1 cellular context compared by ENCODE assay signal in genomic region chr20:50153500-50154377, GRCh38.
A peak's percentile ranks its signal among the peaks of the same experiment; 100 is the strongest.
TF ChIP-seq lines count a peak whose summit lies in the region.

TSS of gene PEDS1 (minus strand) at chr20:50153723. CDS start at chr20:50153637, 86 bp downstream.

TF ChIP-seq in WTC11, 78 proteins besides CTCF, POLR2A, EP300 and RAD21 (continued from another document and continues in another):
- peak; percentile 68 for TF ChIP-seq ARID4B (CRISPR knock-in tag; IDR thresholded peaks at IDR 0.05; ENCODE audit: borderline replicate concordance)
- TF ChIP-seq, protein P1, sequence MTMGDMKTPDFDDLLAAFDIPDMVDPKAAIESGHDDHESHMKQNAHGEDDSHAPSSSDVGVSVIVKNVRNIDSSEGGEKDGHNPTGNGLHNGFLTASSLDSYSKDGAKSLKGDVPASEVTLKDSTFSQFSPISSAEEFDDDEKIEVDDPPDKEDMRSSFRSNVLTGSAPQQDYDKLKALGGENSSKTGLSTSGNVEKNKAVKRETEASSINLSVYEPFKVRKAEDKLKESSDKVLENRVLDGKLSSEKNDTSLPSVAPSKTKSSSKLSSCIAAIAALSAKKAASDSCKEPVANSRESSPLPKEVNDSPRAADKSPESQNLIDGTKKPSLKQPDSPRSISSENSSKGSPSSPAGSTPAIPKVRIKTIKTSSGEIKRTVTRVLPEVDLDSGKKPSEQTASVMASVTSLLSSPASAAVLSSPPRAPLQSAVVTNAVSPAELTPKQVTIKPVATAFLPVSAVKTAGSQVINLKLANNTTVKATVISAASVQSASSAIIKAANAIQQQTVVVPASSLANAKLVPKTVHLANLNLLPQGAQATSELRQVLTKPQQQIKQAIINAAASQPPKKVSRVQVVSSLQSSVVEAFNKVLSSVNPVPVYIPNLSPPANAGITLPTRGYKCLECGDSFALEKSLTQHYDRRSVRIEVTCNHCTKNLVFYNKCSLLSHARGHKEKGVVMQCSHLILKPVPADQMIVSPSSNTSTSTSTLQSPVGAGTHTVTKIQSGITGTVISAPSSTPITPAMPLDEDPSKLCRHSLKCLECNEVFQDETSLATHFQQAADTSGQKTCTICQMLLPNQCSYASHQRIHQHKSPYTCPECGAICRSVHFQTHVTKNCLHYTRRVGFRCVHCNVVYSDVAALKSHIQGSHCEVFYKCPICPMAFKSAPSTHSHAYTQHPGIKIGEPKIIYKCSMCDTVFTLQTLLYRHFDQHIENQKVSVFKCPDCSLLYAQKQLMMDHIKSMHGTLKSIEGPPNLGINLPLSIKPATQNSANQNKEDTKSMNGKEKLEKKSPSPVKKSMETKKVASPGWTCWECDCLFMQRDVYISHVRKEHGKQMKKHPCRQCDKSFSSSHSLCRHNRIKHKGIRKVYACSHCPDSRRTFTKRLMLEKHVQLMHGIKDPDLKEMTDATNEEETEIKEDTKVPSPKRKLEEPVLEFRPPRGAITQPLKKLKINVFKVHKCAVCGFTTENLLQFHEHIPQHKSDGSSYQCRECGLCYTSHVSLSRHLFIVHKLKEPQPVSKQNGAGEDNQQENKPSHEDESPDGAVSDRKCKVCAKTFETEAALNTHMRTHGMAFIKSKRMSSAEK (CRISPR knock-in tag; IDR thresholded peaks at IDR 0.05; ENCODE audit: borderline replicate concordance) = no peak
- TF ChIP-seq RELA (CRISPR knock-in tag; IDR thresholded peaks at IDR 0.05; ENCODE audit: borderline replicate concordance) = peak; percentile 86
- peak; percentile 94 for TF ChIP-seq FOXP1 (CRISPR knock-in tag; IDR thresholded peaks at IDR 0.05; ENCODE audit: borderline replicate concordance)
- peak; percentile 70; the same call in 1 of the 2 replicates for TF ChIP-seq CREM (CRISPR knock-in tag; IDR thresholded peaks at IDR 0.05)
- no peak for TF ChIP-seq NR2C2 (CRISPR knock-in tag; IDR thresholded peaks at IDR 0.05)
- TF ChIP-seq SP1 (CRISPR knock-in tag; conservative IDR thresholded peaks at IDR 0.05) = peak; percentile 80
- peak; percentile 75 for TF ChIP-seq CREB1 (CRISPR knock-in tag; IDR thresholded peaks at IDR 0.05)
- peak; percentile 81 for TF ChIP-seq NFYB (CRISPR knock-in tag; conservative IDR thresholded peaks at IDR 0.05; ENCODE audit: low read depth)
- peak; percentile 93 for TF ChIP-seq FOXP4 (CRISPR knock-in tag; IDR thresholded peaks at IDR 0.05)
- TF ChIP-seq TEAD1 (CRISPR knock-in tag; IDR thresholded peaks at IDR 0.05) = no peak; the same call in 1 of the 2 replicates
- TF ChIP-seq E2F1 (CRISPR knock-in tag; IDR thresholded peaks at IDR 0.05) = peak; percentile 78
- 0 out of 2 replicates have a peak, but pooled peaks have one; percentile 67 for TF ChIP-seq NR3C1 (CRISPR knock-in tag; conservative IDR thresholded peaks at IDR 0.05; ENCODE audit: low read depth)
- TF ChIP-seq ZNF512 (CRISPR knock-in tag; IDR thresholded peaks at IDR 0.05; ENCODE audit: borderline replicate concordance) = no peak
- no peak for TF ChIP-seq ZNF416 (CRISPR knock-in tag; IDR thresholded peaks at IDR 0.05)
- TF ChIP-seq ZNF671 (CRISPR knock-in tag; IDR thresholded peaks at IDR 0.05) = no peak
- TF ChIP-seq ZNF263 (CRISPR knock-in tag; IDR thresholded peaks at IDR 0.05; ENCODE audit: low read depth) = peak; percentile 63; the same call in 1 of the 2 replicates
- peak; percentile 96 for TF ChIP-seq KAT7 (CRISPR knock-in tag; IDR thresholded peaks at IDR 0.05; ENCODE audit: borderline replicate concordance)
- TF ChIP-seq, protein P2, sequence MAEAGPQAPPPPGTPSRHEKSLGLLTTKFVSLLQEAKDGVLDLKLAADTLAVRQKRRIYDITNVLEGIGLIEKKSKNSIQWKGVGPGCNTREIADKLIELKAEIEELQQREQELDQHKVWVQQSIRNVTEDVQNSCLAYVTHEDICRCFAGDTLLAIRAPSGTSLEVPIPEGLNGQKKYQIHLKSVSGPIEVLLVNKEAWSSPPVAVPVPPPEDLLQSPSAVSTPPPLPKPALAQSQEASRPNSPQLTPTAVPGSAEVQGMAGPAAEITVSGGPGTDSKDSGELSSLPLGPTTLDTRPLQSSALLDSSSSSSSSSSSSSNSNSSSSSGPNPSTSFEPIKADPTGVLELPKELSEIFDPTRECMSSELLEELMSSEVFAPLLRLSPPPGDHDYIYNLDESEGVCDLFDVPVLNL (CRISPR knock-in tag; IDR thresholded peaks at IDR 0.05; ENCODE audit: borderline replicate concordance, low read depth) = no peak
- no peak for TF ChIP-seq OVOL2 (CRISPR knock-in tag; IDR thresholded peaks at IDR 0.05; ENCODE audit: borderline replicate concordance)
- TF ChIP-seq JUN (CRISPR knock-in tag; IDR thresholded peaks at IDR 0.05) = peak; percentile 41; the same call in 1 of the 2 replicates
- TF ChIP-seq ESRRA (CRISPR knock-in tag; IDR thresholded peaks at IDR 0.05; ENCODE audit: borderline replicate concordance) = peak; percentile 88; the same call in 1 of the 2 replicates
- TF ChIP-seq ZNF396 (CRISPR knock-in tag; IDR thresholded peaks at IDR 0.05; ENCODE audit: borderline replicate concordance) = no peak
- TF ChIP-seq ATF3 (CRISPR knock-in tag; conservative IDR thresholded peaks at IDR 0.05) = no peak
- TF ChIP-seq, protein P3, sequence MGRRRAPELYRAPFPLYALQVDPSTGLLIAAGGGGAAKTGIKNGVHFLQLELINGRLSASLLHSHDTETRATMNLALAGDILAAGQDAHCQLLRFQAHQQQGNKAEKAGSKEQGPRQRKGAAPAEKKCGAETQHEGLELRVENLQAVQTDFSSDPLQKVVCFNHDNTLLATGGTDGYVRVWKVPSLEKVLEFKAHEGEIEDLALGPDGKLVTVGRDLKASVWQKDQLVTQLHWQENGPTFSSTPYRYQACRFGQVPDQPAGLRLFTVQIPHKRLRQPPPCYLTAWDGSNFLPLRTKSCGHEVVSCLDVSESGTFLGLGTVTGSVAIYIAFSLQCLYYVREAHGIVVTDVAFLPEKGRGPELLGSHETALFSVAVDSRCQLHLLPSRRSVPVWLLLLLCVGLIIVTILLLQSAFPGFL (CRISPR knock-in tag; IDR thresholded peaks at IDR 0.05; ENCODE audit: borderline replicate concordance) = peak; percentile 14; the same call in 1 of the 2 replicates
- TF ChIP-seq, protein P4, sequence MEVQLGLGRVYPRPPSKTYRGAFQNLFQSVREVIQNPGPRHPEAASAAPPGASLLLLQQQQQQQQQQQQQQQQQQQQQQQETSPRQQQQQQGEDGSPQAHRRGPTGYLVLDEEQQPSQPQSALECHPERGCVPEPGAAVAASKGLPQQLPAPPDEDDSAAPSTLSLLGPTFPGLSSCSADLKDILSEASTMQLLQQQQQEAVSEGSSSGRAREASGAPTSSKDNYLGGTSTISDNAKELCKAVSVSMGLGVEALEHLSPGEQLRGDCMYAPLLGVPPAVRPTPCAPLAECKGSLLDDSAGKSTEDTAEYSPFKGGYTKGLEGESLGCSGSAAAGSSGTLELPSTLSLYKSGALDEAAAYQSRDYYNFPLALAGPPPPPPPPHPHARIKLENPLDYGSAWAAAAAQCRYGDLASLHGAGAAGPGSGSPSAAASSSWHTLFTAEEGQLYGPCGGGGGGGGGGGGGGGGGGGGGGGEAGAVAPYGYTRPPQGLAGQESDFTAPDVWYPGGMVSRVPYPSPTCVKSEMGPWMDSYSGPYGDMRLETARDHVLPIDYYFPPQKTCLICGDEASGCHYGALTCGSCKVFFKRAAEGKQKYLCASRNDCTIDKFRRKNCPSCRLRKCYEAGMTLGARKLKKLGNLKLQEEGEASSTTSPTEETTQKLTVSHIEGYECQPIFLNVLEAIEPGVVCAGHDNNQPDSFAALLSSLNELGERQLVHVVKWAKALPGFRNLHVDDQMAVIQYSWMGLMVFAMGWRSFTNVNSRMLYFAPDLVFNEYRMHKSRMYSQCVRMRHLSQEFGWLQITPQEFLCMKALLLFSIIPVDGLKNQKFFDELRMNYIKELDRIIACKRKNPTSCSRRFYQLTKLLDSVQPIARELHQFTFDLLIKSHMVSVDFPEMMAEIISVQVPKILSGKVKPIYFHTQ (CRISPR knock-in tag; IDR thresholded peaks at IDR 0.05) = no peak
- TF ChIP-seq GABPB1 (CRISPR knock-in tag; IDR thresholded peaks at IDR 0.05) = peak; percentile 79
- TF ChIP-seq, protein P5, sequence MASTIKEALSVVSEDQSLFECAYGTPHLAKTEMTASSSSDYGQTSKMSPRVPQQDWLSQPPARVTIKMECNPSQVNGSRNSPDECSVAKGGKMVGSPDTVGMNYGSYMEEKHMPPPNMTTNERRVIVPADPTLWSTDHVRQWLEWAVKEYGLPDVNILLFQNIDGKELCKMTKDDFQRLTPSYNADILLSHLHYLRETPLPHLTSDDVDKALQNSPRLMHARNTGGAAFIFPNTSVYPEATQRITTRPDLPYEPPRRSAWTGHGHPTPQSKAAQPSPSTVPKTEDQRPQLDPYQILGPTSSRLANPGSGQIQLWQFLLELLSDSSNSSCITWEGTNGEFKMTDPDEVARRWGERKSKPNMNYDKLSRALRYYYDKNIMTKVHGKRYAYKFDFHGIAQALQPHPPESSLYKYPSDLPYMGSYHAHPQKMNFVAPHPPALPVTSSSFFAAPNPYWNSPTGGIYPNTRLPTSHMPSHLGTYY (CRISPR knock-in tag; IDR thresholded peaks at IDR 0.05) = no peak
- peak; percentile 78; the same call in 1 of the 2 replicates for TF ChIP-seq E2F5 (CRISPR knock-in tag; IDR thresholded peaks at IDR 0.05)
- no peak for TF ChIP-seq ATF1 (CRISPR knock-in tag; IDR thresholded peaks at IDR 0.05)
- no peak for TF ChIP-seq ZNF423 (CRISPR knock-in tag; IDR thresholded peaks at IDR 0.05)
- TF ChIP-seq SOX15 (CRISPR knock-in tag; IDR thresholded peaks at IDR 0.05) = no peak
- TF ChIP-seq JAZF1 (CRISPR knock-in tag; IDR thresholded peaks at IDR 0.05) = no peak
- TF ChIP-seq TEAD4 (CRISPR knock-in tag; IDR thresholded peaks at IDR 0.05) = no peak
